In the genomic region with DNA sequence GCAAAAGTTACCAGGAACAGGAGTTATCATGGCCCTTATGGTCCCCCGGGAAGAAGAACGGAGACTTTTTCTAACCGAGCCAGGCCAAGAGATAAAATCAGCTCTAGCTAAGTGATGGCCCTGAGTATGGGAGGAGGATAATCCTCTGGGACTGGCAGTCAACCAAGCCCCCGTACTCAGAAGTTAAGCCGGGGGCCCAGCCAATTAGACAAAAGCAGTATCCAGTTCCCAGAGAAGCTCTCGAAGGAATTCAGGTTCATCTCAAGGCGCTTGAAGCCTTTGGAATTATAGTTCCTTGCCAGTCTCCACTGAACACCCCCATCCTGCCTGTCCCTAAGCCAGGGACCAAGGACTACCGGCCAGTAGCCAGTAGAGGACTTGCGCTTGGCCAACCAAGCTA, we compare ENCODE assay signal across 22 cellular contexts.
"Had no signal": no experiment of that assay in that cellular context is flagged by ENCODE, and none has a peak within 500 bp of the region (broad histone marks: within the 10 kb centered on the region; RNA-seq: fewer than 3 reads in every experiment).

No MANE protein-coding gene starts in this region.

- H3K4me3 ChIP-seq: gastrocnemius medialis, neural progenitor cell, right atrium auricular region, skin epidermis, spleen, testis, tibial artery had no signal

- H3K36me3 ChIP-seq: gastrocnemius medialis, neural progenitor cell, right atrium auricular region, spleen, tibial artery had no signal

- FAIRE-seq: keratinocyte had no signal

- H3K4me1 ChIP-seq: neural progenitor cell, parathyroid adenoma, right atrium auricular region, spleen, testis, tibial artery had no signal

- H3K27me3 ChIP-seq: gastrocnemius medialis, neural progenitor cell, right atrium auricular region, spleen, testis, tibial artery had no signal

- H3K9me3 ChIP-seq: gastrocnemius medialis, right atrium auricular region, spleen, testis, tibial artery had no signal

- ATAC-seq: esophagus mucosa; gastrocnemius medialis; left lobe of liver; naive thymus-derived CD4-positive, alpha-beta T cell; stimulated activated memory B cell treated with anti-CD40 and anti-IgM and Interleukin-4, amounts not matched to agents 10 μg/mL and 1 μg/mL and 100 μg/mL, for 72 hours; stimulated activated naive CD8-positive, alpha-beta T cell treated with anti-CD3 and anti-CD28 coated beads, Interleukin-15, Interleukin-2, amounts not matched to agents 100 U/mL and 50 U/mL, for 24 hours had no signal

- DNase-seq: cortex of kidney; endodermal cell; foreskin fibroblast; gastrocnemius medialis; head of caudate nucleus; mesendoderm; midbrain; naive thymus-derived CD4-positive, alpha-beta T cell; spleen; stimulated activated CD4-positive, alpha-beta T cell treated with anti-CD3 and anti-CD28 coated beads, Interleukin-4, amount 100 ng/mL, for 4 hours; stimulated activated naive CD8-positive, alpha-beta T cell treated with anti-CD3 and anti-CD28 coated beads, Interleukin-15, Interleukin-2, amounts not matched to agents 100 U/mL and 50 U/mL, for 24 hours; substantia nigra; testis; tibial artery had no signal
